In genomic region chr12:75717902-75718301, GRCh38 we compare ENCODE assay signal across 1 cellular context.
TF ChIP-seq lines count a peak whose summit lies in the region.

No MANE protein-coding gene starts in this region.

TF ChIP-seq in HCT116, 20 proteins besides CTCF, POLR2A, EP300 and RAD21 (continued from another document):
- TF ChIP-seq SP1 (IDR thresholded peaks at IDR 0.05; ENCODE audit: low read depth) (no peak), JUND (IDR thresholded peaks at IDR 0.05) (no peak), TCF7L2 (IDR thresholded peaks at IDR 0.05; ENCODE audit: borderline replicate concordance, extremely low read depth, insufficient read depth, insufficient read length) (no peak)
